8 cellular contexts compared by ENCODE assay signal in genomic region chr16:49855280-49855821, GRCh38. TPM values are rescaled to one million over a fixed set of nuclear protein-coding genes. Genes with fewer than 3 reads are reported as not detected.
DNase-seq lines count a peak whose midpoint lies in the region; ATAC-seq, FAIRE-seq and TF ChIP-seq lines count a peak whose summit lies in the region.

No MANE protein-coding gene starts in this region.

- no peak for FAIRE-seq in kidney (lab: Jason Lieb, UNC)

- no peaks in the 10 kb centered on the region for H3K9me3 ChIP-seq in kidney (ENCODE audit: control insufficient read depth in 1 of 2, low read length in 2 of 2)

- H3K9me3 Mint-ChIP-seq in activated B cell treated with CpG ODN at 0.5 μM for 24 hours: no peaks in the 10 kb centered on the region

- DNase-seq in GM10248 (ENCODE audit: extremely low spot score): peak; percentile 70
- DNase-seq in NCI-H146 treated with DMSO at 0.1 percent for 48 hours (lab: John Stamatoyannopoulos, UW; ENCODE audit: unreplicated experiment): peak; percentile 57
- peak; percentile 47 for DNase-seq in activated B cell treated with CpG ODN at 0.5 μM for 24 hours
- DNase-seq in cerebellum (ENCODE audit: low spot score): peak; percentile 70
- DNase-seq in kidney: peak; percentile 97
- DNase-seq in stimulated activated CD4-positive, alpha-beta T cell treated with anti-CD3 and anti-CD28 coated beads, Interleukin-15, amount 100 ng/mL, for 1 hour (ENCODE audit: low read depth in 1 of 2, low spot score in 1 of 2): peak; percentile 15 to 36
- no peak for DNase-seq in GF-D8 (lab: John Stamatoyannopoulos, UW)

- H3K27ac Mint-ChIP-seq in activated B cell treated with CpG ODN at 0.5 μM for 24 hours: no peak overlapping the region

- H3K27ac ChIP-seq in kidney (ENCODE audit: low read depth in 2 of 2, low read length in 2 of 2): peak overlapping the region; percentile 69 to 76

- TF ChIP-seq CTCF in GM10248 (IDR thresholded peaks at IDR 0.05; ENCODE audit: control extremely low read depth, extremely low read depth, low read depth, missing control alignments): no peak
- TF ChIP-seq CTCF in activated B cell treated with CpG ODN at 0.5 μM for 24 hours (IDR thresholded peaks at IDR 0.05): no peak
- no peak for TF ChIP-seq CTCF in kidney (IDR thresholded peaks at IDR 0.05; ENCODE audit: borderline replicate concordance, extremely low read depth, insufficient read depth)

- no peaks in the 10 kb centered on the region for H3K36me3 Mint-ChIP-seq in activated B cell treated with CpG ODN at 0.5 μM for 24 hours (ENCODE audit: low read depth)

- CTCF ChIA-PET in GM10248 (lab: Yijun Ruan, JAX) (no interaction called here), activated B cell treated with CpG ODN at 0.5 μM for 24 hours (lab: Charles Lee) (no interaction called here)

- H3K4me3 ChIP-seq in kidney (ENCODE audit: low read length in 2 of 2): peak overlapping the region in 1 of 2 donors; percentile 41

- peaks cover 38% of the 10 kb centered on the region for H3K27me3 Mint-ChIP-seq in activated B cell treated with CpG ODN at 0.5 μM for 24 hours

- H3K36me3 ChIP-seq in kidney (ENCODE audit: control insufficient read depth in 1 of 2, insufficient read depth in 2 of 2, low read length in 2 of 2): no peaks in the 10 kb centered on the region

- ATAC-seq in HG02623 (IDR thresholded peaks at IDR 0.05; ENCODE audit: unreplicated experiment): peak; percentile 50
- peak; percentile 77 for ATAC-seq in activated B cell treated with CpG ODN at 0.5 μM for 24 hours (ENCODE audit: low read depth)

- peaks cover 0 to 7% of the 10 kb centered on the region in 2 donors for H3K4me1 ChIP-seq in kidney (ENCODE audit: control insufficient read depth in 1 of 2, insufficient read depth in 1 of 2, low read depth in 1 of 2, low read length in 2 of 2)

- intact Hi-C loops in activated B cell treated with CpG ODN at 0.5 μM for 24 hours (cut with micrococcal nuclease) (loop anchor here (5.0 kb wide), 2 partner anchors 172 to 212 kb away; partner anchors contain the start of genes CNEP1R1 and HEATR3), kidney (cut with DNase I) (no loop called here)

- POLR2A ChIA-PET in GM10248 (lab: Yijun Ruan, JAX) (no interaction called here), activated B cell treated with CpG ODN at 0.5 μM for 24 hours (lab: Charles Lee) (no interaction called here)

- no peak overlapping the region for H3K9ac ChIP-seq in kidney (ENCODE audit: low read length in 2 of 2)

- H3K4me1 Mint-ChIP-seq in activated B cell treated with CpG ODN at 0.5 μM for 24 hours: peaks cover 21% of the 10 kb centered on the region

- peak overlapping the region; percentile 69 for H3K4me3 Mint-ChIP-seq in activated B cell treated with CpG ODN at 0.5 μM for 24 hours

RNA-seq across cellular contexts. Expression of gene ZNF423, which starts 0.6 kb away (rescaled TPM):
- not detected in 2 replicates for total RNA-seq in activated B cell treated with CpG ODN at 0.5 μM for 24 hours
- 47.5 TPM for total RNA-seq in cerebellum
- 8.4 TPM for total RNA-seq in kidney
- polyA plus RNA-seq in kidney (ENCODE audit: insufficient read depth, low read depth, low replicate concordance): 2.0 TPM
